1 cellular context compared by ENCODE assay signal in the genomic region with DNA sequence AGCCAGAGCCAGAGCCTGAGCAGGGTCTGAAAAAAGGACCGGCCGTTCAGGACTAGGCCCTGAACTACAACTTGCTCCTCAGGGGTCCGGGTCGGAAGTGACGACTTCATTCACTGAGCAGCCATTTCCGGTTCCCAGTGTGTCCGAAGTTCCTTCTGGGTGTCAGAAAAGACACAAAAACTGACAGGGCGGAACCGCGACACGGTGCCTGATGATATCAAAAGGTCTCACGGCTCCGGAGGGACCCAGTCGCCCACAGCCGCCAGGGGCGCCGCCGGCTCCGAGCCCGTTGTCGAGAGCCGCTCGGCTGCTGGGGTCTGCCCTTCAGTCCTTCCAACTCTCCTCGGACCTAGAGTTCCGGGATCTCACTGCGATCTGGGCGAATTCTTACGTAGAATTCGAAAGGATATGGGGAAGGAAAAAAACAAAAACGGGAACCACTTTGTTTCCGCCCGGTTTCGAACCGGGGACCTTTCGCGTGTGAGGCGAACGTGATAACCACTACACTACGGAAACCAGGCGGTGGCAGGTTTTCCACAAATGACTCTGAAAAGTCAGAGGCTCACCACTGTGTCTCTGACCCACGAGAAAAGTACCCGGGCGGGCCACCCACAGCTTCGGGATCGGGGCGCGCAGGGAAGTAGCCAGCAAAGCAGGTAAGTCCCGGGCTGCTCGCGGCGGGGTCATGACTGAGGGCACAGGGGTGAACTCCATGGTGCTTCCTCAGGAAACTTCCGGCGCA.
TF ChIP-seq lines count a peak whose summit lies in the region.

No MANE protein-coding gene starts in this region.

TF ChIP-seq in HepG2, 621 proteins besides CTCF, POLR2A, EP300 and RAD21 (continued from another document and continues in another):
- TF ChIP-seq ZFYVE20 (CRISPR knock-in tag; IDR thresholded peaks at IDR 0.05; ENCODE audit: borderline replicate concordance, low read depth): no peak
- no peak for TF ChIP-seq JDP2 (CRISPR knock-in tag; IDR thresholded peaks at IDR 0.05; ENCODE audit: borderline replicate concordance)
- peak; percentile 57; the same call in 1 of the 2 replicates for TF ChIP-seq ZMYM2 (CRISPR knock-in tag; IDR thresholded peaks at IDR 0.05)
- TF ChIP-seq, protein P1, sequence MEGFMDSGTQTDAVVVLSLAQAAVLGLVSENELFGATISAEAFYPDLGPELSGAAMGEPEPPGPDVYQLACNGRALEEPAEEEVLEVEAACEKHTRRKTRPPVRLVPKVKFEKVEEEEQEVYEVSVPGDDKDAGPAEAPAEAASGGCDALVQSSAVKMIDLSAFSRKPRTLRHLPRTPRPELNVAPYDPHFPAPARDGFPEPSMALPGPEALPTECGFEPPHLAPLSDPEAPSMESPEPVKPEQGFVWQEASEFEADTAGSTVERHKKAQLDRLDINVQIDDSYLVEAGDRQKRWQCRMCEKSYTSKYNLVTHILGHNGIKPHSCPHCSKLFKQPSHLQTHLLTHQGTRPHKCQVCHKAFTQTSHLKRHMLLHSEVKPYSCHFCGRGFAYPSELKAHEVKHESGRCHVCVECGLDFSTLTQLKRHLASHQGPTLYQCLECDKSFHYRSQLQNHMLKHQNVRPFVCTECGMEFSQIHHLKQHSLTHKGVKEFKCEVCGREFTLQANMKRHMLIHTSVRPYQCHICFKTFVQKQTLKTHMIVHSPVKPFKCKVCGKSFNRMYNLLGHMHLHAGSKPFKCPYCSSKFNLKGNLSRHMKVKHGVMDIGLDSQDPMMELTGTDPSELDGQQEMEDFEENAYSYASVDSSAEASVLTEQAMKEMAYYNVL (CRISPR knock-in tag; IDR thresholded peaks at IDR 0.05; ENCODE audit: borderline replicate concordance): peak; percentile 73; the same call in 1 of the 2 replicates
- TF ChIP-seq, protein P2, sequence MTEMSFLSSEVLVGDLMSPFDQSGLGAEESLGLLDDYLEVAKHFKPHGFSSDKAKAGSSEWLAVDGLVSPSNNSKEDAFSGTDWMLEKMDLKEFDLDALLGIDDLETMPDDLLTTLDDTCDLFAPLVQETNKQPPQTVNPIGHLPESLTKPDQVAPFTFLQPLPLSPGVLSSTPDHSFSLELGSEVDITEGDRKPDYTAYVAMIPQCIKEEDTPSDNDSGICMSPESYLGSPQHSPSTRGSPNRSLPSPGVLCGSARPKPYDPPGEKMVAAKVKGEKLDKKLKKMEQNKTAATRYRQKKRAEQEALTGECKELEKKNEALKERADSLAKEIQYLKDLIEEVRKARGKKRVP (CRISPR knock-in tag; IDR thresholded peaks at IDR 0.05): peak in 1 of 2 experiments; percentile 61; a peak in 2 of 4 replicates
- TF ChIP-seq ZNF781 (CRISPR knock-in tag; IDR thresholded peaks at IDR 0.05; ENCODE audit: borderline replicate concordance, not compliant biosample characterization): peak; percentile 82
- TF ChIP-seq, protein P3, sequence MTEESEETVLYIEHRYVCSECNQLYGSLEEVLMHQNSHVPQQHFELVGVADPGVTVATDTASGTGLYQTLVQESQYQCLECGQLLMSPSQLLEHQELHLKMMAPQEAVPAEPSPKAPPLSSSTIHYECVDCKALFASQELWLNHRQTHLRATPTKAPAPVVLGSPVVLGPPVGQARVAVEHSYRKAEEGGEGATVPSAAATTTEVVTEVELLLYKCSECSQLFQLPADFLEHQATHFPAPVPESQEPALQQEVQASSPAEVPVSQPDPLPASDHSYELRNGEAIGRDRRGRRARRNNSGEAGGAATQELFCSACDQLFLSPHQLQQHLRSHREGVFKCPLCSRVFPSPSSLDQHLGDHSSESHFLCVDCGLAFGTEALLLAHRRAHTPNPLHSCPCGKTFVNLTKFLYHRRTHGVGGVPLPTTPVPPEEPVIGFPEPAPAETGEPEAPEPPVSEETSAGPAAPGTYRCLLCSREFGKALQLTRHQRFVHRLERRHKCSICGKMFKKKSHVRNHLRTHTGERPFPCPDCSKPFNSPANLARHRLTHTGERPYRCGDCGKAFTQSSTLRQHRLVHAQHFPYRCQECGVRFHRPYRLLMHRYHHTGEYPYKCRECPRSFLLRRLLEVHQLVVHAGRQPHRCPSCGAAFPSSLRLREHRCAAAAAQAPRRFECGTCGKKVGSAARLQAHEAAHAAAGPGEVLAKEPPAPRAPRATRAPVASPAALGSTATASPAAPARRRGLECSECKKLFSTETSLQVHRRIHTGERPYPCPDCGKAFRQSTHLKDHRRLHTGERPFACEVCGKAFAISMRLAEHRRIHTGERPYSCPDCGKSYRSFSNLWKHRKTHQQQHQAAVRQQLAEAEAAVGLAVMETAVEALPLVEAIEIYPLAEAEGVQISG (CRISPR knock-in tag; IDR thresholded peaks at IDR 0.05): peak; percentile 80
- TF ChIP-seq NR3C1 (CRISPR knock-in tag; IDR thresholded peaks at IDR 0.05): no peak
- no peak for TF ChIP-seq TOE1 (CRISPR knock-in tag; IDR thresholded peaks at IDR 0.05)
- peak; percentile 51 for TF ChIP-seq TBL1XR1 (IDR thresholded peaks at IDR 0.05; ENCODE audit: borderline replicate concordance, low read length, partially characterized antibody)
- no peak for TF ChIP-seq SNRNP70 (IDR thresholded peaks at IDR 0.05; ENCODE audit: low read depth, low read length)
- TF ChIP-seq ZNF326 (CRISPR knock-in tag; IDR thresholded peaks at IDR 0.05; ENCODE audit: borderline replicate concordance): no peak
- TF ChIP-seq RBM22 (optimal IDR thresholded peaks at IDR 0.05; ENCODE audit: low read length): peak; percentile 97
- TF ChIP-seq ZNF160 (CRISPR knock-in tag; IDR thresholded peaks at IDR 0.05): peak; percentile 89; the same call in 1 of the 2 replicates
- no peak for TF ChIP-seq ZBTB1 (CRISPR knock-in tag; IDR thresholded peaks at IDR 0.05; ENCODE audit: borderline replicate concordance)
- no peak for TF ChIP-seq RFX5 (IDR thresholded peaks at IDR 0.05; ENCODE audit: low read depth, low read length)
- TF ChIP-seq, protein P4, sequence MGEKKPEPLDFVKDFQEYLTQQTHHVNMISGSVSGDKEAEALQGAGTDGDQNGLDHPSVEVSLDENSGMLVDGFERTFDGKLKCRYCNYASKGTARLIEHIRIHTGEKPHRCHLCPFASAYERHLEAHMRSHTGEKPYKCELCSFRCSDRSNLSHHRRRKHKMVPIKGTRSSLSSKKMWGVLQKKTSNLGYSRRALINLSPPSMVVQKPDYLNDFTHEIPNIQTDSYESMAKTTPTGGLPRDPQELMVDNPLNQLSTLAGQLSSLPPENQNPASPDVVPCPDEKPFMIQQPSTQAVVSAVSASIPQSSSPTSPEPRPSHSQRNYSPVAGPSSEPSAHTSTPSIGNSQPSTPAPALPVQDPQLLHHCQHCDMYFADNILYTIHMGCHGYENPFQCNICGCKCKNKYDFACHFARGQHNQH (CRISPR knock-in tag; IDR thresholded peaks at IDR 0.05): no peak; the same call in 1 of the 2 replicates
- TF ChIP-seq TGIF2 (CRISPR knock-in tag; IDR thresholded peaks at IDR 0.05): peak; percentile 52; the same call in 1 of the 2 replicates
- no peak; the same call in 1 of the 2 replicates for TF ChIP-seq ZNF253 (CRISPR knock-in tag; IDR thresholded peaks at IDR 0.05; ENCODE audit: borderline replicate concordance)
- no peak for TF ChIP-seq PHB2 (IDR thresholded peaks at IDR 0.05; ENCODE audit: partially characterized antibody)
- TF ChIP-seq, protein P5, sequence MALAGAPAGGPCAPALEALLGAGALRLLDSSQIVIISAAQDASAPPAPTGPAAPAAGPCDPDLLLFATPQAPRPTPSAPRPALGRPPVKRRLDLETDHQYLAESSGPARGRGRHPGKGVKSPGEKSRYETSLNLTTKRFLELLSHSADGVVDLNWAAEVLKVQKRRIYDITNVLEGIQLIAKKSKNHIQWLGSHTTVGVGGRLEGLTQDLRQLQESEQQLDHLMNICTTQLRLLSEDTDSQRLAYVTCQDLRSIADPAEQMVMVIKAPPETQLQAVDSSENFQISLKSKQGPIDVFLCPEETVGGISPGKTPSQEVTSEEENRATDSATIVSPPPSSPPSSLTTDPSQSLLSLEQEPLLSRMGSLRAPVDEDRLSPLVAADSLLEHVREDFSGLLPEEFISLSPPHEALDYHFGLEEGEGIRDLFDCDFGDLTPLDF (CRISPR knock-in tag; IDR thresholded peaks at IDR 0.05): peak; percentile 19
- TF ChIP-seq ZBTB7A (CRISPR knock-in tag; IDR thresholded peaks at IDR 0.05): no peak
- TF ChIP-seq NPAS2 (CRISPR knock-in tag; IDR thresholded peaks at IDR 0.05; ENCODE audit: borderline replicate concordance): 0 out of 2 replicates have a peak, but pooled peaks have one; percentile 53
- TF ChIP-seq ZBTB20 (CRISPR knock-in tag; IDR thresholded peaks at IDR 0.05; ENCODE audit: borderline replicate concordance, low read depth): peak; percentile 31; the same call in 1 of the 2 replicates
- TF ChIP-seq ZNF777 (CRISPR knock-in tag; IDR thresholded peaks at IDR 0.05): peak; percentile 82
- no peak for TF ChIP-seq PRPF4 (IDR thresholded peaks at IDR 0.05; ENCODE audit: low read depth, low read length, poor library complexity, severe bottlenecking)
- no peak for TF ChIP-seq ZNF282 (IDR thresholded peaks at IDR 0.05; ENCODE audit: partially characterized antibody)
- TF ChIP-seq, protein P6, sequence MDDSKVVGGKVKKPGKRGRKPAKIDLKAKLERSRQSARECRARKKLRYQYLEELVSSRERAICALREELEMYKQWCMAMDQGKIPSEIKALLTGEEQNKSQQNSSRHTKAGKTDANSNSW (CRISPR knock-in tag; IDR thresholded peaks at IDR 0.05; ENCODE audit: borderline replicate concordance): no peak; the same call in 1 of the 2 replicates
- TF ChIP-seq SMARCC2 (IDR thresholded peaks at IDR 0.05): no peak
- TF ChIP-seq, protein P7, sequence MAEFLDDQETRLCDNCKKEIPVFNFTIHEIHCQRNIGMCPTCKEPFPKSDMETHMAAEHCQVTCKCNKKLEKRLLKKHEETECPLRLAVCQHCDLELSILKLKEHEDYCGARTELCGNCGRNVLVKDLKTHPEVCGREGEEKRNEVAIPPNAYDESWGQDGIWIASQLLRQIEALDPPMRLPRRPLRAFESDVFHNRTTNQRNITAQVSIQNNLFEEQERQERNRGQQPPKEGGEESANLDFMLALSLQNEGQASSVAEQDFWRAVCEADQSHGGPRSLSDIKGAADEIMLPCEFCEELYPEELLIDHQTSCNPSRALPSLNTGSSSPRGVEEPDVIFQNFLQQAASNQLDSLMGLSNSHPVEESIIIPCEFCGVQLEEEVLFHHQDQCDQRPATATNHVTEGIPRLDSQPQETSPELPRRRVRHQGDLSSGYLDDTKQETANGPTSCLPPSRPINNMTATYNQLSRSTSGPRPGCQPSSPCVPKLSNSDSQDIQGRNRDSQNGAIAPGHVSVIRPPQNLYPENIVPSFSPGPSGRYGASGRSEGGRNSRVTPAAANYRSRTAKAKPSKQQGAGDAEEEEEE (CRISPR knock-in tag; IDR thresholded peaks at IDR 0.05; ENCODE audit: borderline replicate concordance): no peak
- TF ChIP-seq KLF9 (CRISPR knock-in tag; IDR thresholded peaks at IDR 0.05; ENCODE audit: low read depth): no peak
- TF ChIP-seq ZNF589 (CRISPR knock-in tag; conservative IDR thresholded peaks at IDR 0.05): peak; percentile 76; the same call in 1 of the 2 replicates
- no peak for TF ChIP-seq ZNF720 (CRISPR knock-in tag; IDR thresholded peaks at IDR 0.05)
- TF ChIP-seq ZNF383 (CRISPR knock-in tag; IDR thresholded peaks at IDR 0.05; ENCODE audit: borderline replicate concordance): no peak
- peak; percentile 95 for TF ChIP-seq ZNF333 (CRISPR knock-in tag; IDR thresholded peaks at IDR 0.05; ENCODE audit: borderline replicate concordance)
- TF ChIP-seq ZNF772 (CRISPR knock-in tag; IDR thresholded peaks at IDR 0.05): peak; percentile 74
- TF ChIP-seq, protein P8, sequence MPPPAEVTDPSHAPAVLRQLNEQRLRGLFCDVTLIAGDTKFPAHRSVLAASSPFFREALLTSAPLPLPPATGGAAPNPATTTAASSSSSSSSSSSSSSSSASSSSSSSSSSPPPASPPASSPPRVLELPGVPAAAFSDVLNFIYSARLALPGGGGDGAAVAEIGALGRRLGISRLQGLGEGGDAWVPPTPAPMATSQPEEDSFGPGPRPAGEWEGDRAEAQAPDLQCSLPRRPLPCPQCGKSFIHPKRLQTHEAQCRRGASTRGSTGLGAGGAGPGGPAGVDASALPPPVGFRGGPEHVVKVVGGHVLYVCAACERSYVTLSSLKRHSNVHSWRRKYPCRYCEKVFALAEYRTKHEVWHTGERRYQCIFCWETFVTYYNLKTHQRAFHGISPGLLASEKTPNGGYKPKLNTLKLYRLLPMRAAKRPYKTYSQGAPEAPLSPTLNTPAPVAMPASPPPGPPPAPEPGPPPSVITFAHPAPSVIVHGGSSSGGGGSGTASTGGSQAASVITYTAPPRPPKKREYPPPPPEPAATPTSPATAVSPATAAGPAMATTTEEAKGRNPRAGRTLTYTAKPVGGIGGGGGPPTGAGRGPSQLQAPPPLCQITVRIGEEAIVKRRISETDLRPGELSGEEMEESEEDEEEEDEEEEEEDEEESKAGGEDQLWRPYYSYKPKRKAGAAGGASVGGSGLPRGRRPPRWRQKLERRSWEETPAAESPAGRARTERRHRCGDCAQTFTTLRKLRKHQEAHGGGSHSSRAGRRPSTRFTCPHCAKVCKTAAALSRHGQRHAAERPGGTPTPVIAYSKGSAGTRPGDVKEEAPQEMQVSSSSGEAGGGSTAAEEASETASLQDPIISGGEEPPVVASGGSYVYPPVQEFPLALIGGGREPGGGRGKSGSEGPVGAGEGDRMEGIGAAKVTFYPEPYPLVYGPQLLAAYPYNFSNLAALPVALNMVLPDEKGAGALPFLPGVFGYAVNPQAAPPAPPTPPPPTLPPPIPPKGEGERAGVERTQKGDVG (CRISPR knock-in tag; IDR thresholded peaks at IDR 0.05; ENCODE audit: borderline replicate concordance): peak; percentile 7; the same call in 1 of the 2 replicates
- no peak for TF ChIP-seq CHD2 (IDR thresholded peaks at IDR 0.05; ENCODE audit: low read depth, low read length)
- TF ChIP-seq EED (CRISPR knock-in tag; IDR thresholded peaks at IDR 0.05): no peak
- TF ChIP-seq NFIB (CRISPR knock-in tag; IDR thresholded peaks at IDR 0.05; ENCODE audit: borderline replicate concordance): no peak
- TF ChIP-seq, protein P9, sequence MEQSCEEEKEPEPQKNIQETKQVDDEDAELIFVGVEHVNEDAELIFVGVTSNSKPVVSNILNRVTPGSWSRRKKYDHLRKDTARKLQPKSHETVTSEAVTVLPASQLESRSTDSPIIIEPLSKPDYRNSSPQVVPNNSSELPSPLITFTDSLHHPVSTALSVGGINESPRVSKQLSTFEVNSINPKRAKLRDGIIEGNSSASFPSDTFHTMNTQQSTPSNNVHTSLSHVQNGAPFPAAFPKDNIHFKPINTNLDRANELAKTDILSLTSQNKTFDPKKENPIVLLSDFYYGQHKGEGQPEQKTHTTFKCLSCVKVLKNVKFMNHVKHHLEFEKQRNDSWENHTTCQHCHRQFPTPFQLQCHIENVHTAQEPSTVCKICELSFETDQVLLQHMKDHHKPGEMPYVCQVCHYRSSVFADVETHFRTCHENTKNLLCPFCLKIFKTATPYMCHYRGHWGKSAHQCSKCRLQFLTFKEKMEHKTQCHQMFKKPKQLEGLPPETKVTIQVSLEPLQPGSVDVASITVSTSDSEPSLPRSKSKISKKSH (CRISPR knock-in tag; IDR thresholded peaks at IDR 0.05; ENCODE audit: borderline replicate concordance): peak; percentile 57; the same call in 1 of the 2 replicates
- peak; percentile 21; the same call in 1 of the 2 replicates for TF ChIP-seq HNF4G (IDR thresholded peaks at IDR 0.05; ENCODE audit: borderline replicate concordance, low read depth, low read length)
- peak; percentile 59; the same call in 1 of the 2 replicates for TF ChIP-seq HNF4G (CRISPR knock-in tag; IDR thresholded peaks at IDR 0.05; ENCODE audit: borderline replicate concordance, low read depth)
- no peak for TF ChIP-seq NCOR1 (IDR thresholded peaks at IDR 0.05; ENCODE audit: borderline replicate concordance, low read length)
- no peak for TF ChIP-seq MAFK (conservative IDR thresholded peaks at IDR 0.05 in 1 of 2, IDR thresholded peaks at IDR 0.05 in 1 of 2; ENCODE audit: low read length in 2 of 2)
